In the genomic region with DNA sequence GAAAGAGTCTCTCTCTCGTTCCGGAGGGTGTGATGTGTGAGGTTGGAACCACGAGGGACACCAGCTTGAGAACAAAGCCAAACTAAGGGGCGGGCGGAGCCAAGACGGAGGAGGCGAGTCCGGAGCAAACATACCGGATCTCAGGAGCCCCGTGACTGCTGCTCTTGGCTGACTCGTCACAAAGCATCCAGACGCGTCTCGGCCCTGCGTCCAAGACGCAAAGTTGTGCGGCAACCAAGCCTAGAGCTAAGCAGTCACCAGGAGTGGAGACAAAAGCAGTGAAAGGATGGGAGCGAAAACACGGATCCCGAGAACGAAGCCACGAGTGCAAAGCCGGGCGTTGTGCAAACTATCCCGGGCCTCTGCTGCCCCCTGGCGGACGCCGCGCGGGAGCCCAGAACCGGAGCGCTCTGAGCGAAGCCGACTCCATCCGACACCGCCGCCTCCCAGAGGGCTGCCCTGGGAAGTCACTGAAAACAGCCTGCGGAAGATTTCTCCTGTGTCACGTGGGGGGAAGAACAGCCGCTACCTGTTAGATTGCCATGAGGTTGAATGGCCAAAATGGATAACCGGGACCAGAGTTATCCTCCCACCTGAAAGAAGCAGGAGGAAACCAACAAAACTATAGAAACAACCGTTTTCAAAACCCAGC, we compare ENCODE assay signal across 1 cellular context.
TF ChIP-seq lines count a peak whose summit lies in the region.

No MANE protein-coding gene starts in this region.

TF ChIP-seq in GM23338, 12 proteins besides CTCF, POLR2A, EP300 and RAD21 (continued from another document):
- TF ChIP-seq, protein P1, sequence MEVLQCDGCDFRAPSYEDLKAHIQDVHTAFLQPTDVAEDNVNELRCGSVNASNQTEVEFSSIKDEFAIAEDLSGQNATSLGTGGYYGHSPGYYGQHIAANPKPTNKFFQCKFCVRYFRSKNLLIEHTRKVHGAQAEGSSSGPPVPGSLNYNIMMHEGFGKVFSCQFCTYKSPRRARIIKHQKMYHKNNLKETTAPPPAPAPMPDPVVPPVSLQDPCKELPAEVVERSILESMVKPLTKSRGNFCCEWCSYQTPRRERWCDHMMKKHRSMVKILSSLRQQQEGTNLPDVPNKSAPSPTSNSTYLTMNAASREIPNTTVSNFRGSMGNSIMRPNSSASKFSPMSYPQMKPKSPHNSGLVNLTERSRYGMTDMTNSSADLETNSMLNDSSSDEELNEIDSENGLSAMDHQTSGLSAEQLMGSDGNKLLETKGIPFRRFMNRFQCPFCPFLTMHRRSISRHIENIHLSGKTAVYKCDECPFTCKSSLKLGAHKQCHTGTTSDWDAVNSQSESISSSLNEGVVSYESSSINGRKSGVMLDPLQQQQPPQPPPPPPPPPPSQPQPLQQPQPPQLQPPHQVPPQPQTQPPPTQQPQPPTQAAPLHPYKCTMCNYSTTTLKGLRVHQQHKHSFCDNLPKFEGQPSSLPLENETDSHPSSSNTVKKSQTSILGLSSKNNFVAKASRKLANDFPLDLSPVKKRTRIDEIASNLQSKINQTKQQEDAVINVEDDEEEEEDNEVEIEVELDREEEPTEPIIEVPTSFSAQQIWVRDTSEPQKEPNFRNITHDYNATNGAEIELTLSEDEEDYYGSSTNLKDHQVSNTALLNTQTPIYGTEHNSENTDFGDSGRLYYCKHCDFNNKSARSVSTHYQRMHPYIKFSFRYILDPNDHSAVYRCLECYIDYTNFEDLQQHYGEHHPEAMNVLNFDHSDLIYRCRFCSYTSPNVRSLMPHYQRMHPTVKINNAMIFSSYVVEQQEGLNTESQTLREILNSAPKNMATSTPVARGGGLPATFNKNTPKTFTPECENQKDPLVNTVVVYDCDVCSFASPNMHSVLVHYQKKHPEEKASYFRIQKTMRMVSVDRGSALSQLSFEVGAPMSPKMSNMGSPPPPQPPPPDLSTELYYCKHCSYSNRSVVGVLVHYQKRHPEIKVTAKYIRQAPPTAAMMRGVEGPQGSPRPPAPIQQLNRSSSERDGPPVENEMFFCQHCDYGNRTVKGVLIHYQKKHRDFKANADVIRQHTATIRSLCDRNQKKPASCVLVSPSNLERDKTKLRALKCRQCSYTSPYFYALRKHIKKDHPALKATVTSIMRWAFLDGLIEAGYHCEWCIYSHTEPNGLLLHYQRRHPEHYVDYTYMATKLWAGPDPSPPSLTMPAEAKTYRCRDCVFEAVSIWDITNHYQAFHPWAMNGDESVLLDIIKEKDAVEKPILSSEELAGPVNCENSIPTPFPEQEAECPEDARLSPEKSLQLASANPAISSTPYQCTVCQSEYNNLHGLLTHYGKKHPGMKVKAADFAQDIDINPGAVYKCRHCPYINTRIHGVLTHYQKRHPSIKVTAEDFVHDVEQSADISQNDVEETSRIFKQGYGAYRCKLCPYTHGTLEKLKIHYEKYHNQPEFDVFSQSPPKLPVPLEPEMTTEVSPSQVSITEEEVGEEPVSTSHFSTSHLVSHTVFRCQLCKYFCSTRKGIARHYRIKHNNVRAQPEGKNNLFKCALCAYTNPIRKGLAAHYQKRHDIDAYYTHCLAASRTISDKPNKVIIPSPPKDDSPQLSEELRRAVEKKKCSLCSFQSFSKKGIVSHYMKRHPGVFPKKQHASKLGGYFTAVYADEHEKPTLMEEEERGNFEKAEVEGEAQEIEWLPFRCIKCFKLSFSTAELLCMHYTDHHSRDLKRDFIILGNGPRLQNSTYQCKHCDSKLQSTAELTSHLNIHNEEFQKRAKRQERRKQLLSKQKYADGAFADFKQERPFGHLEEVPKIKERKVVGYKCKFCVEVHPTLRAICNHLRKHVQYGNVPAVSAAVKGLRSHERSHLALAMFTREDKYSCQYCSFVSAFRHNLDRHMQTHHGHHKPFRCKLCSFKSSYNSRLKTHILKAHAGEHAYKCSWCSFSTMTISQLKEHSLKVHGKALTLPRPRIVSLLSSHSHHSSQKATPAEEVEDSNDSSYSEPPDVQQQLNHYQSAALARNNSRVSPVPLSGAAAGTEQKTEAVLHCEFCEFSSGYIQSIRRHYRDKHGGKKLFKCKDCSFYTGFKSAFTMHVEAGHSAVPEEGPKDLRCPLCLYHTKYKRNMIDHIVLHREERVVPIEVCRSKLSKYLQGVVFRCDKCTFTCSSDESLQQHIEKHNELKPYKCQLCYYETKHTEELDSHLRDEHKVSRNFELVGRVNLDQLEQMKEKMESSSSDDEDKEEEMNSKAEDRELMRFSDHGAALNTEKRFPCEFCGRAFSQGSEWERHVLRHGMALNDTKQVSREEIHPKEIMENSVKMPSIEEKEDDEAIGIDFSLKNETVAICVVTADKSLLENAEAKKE (CRISPR knock-in tag; IDR thresholded peaks at IDR 0.05) = no peak
